22 cellular contexts compared by ENCODE assay signal in genomic region chr3:86228106-86228505, GRCh38.
"Had no signal": no experiment of that assay in that cellular context is flagged by ENCODE, and none has a peak within 500 bp of the region (broad histone marks: within the 10 kb centered on the region; RNA-seq: fewer than 3 reads in every experiment).

No MANE protein-coding gene starts in this region.

- H3K4me2 ChIP-seq: hepatocyte had no signal

- H3K27me3 ChIP-seq: gastrocnemius medialis, heart left ventricle, hepatocyte, left lung, sigmoid colon, stomach, thyroid gland, vagina had no signal

- H3K4me1 ChIP-seq: gastrocnemius medialis, heart left ventricle, left lung, prostate gland, sigmoid colon, stomach, thyroid gland, vagina had no signal

- H3K4me1 Mint-ChIP-seq: naive thymus-derived CD4-positive, alpha-beta T cell; nephron; stimulated activated effector memory CD8-positive, alpha-beta T cell treated with anti-CD3 and anti-CD28 coated beads, Interleukin-12 subunit alpha, Interleukin-12 subunit beta, amount 100 ng/mL, for 72 hours had no signal

- DNase-seq: cortex of kidney; effector memory CD8-positive, alpha-beta T cell; gastrocnemius medialis; heart left ventricle; left cardiac atrium; left lung; mesenchymal stem cell; midbrain; naive thymus-derived CD4-positive, alpha-beta T cell; right cardiac atrium; sigmoid colon; stimulated activated CD4-positive, alpha-beta T cell treated with anti-CD3 and anti-CD28 coated beads, Interleukin-2, amount 100 ng/mL, for 24 hours; stimulated activated CD4-positive, alpha-beta T cell treated with anti-CD3 and anti-CD28 coated beads, Interleukin-4, amount 100 ng/mL, for 24 hours; stimulated activated naive CD4-positive, alpha-beta T cell treated with Interleukin-2 at 50 U/mL for 16 hours; stomach; thyroid gland; trophoblast cell had no signal

- H3K36me3 Mint-ChIP-seq: naive thymus-derived CD4-positive, alpha-beta T cell; stimulated activated effector memory CD8-positive, alpha-beta T cell treated with anti-CD3 and anti-CD28 coated beads, Interleukin-12 subunit alpha, Interleukin-12 subunit beta, amount 100 ng/mL, for 72 hours had no signal

- H3K4me3 Mint-ChIP-seq: effector memory CD8-positive, alpha-beta T cell; naive thymus-derived CD4-positive, alpha-beta T cell; nephron; stimulated activated effector memory CD8-positive, alpha-beta T cell treated with anti-CD3 and anti-CD28 coated beads, Interleukin-12 subunit alpha, Interleukin-12 subunit beta, amount 100 ng/mL, for 72 hours had no signal

- H3K27me3 Mint-ChIP-seq: effector memory CD8-positive, alpha-beta T cell; naive thymus-derived CD4-positive, alpha-beta T cell had no signal

- H2AFZ ChIP-seq: hepatocyte had no signal

- H3K36me3 ChIP-seq: gastrocnemius medialis, heart left ventricle, left lung, prostate gland, sigmoid colon, stomach, thyroid gland, vagina had no signal

- H3K27ac ChIP-seq: gastrocnemius medialis, heart left ventricle, hepatocyte, left lung, prostate gland, sigmoid colon, stomach, thyroid gland, vagina had no signal

- H3K4me3 ChIP-seq: gastrocnemius medialis, heart left ventricle, hepatocyte, left lung, prostate gland, sigmoid colon, stomach, thyroid gland, vagina had no signal

- H3K9me3 Mint-ChIP-seq: nephron had no signal

- H3K9me3 ChIP-seq: gastrocnemius medialis, heart left ventricle, left lung, prostate gland, sigmoid colon, stomach, thyroid gland, vagina had no signal

- H3K27ac Mint-ChIP-seq: effector memory CD8-positive, alpha-beta T cell; naive thymus-derived CD4-positive, alpha-beta T cell; nephron; stimulated activated effector memory CD8-positive, alpha-beta T cell treated with anti-CD3 and anti-CD28 coated beads, Interleukin-12 subunit alpha, Interleukin-12 subunit beta, amount 100 ng/mL, for 72 hours had no signal
